In genomic region chr2:201858781-201859180, GRCh38 we compare ENCODE assay signal across 8 cellular contexts. TPM values are rescaled to one million over a fixed set of nuclear protein-coding genes. Genes with fewer than 3 reads are reported as not detected.
DNase-seq lines count a peak whose midpoint lies in the region; ATAC-seq and TF ChIP-seq lines count a peak whose summit lies in the region.

No MANE protein-coding gene starts in this region.

- H3K27me3 Mint-ChIP-seq in endothelial cell (ENCODE audit: unreplicated experiment) = no peaks in the 10 kb centered on the region

- H3K9me3 Mint-ChIP-seq in endothelial cell (ENCODE audit: unreplicated experiment) = no peaks in the 10 kb centered on the region

- no peaks in the 10 kb centered on the region for H3K36me3 Mint-ChIP-seq in endothelial cell (ENCODE audit: low read depth, unreplicated experiment)

- H3K27ac ChIP-seq in prostate gland = no peak overlapping the region

- H3K36me3 ChIP-seq in prostate gland = no peaks in the 10 kb centered on the region

- no peak for TF ChIP-seq POLR2A in prostate gland (IDR thresholded peaks at IDR 0.05)

- H3K27ac Mint-ChIP-seq in endothelial cell (ENCODE audit: unreplicated experiment) = no peak overlapping the region

- no peaks in the 10 kb centered on the region for H3K4me1 ChIP-seq in prostate gland (replicated peaks)

- peak overlapping the region; percentile 82 for H3K4me3 Mint-ChIP-seq in endothelial cell (ENCODE audit: unreplicated experiment)

- no peak overlapping the region for H3K4me3 ChIP-seq in prostate gland

- no peaks in the 10 kb centered on the region for H3K9me3 ChIP-seq in prostate gland

- TF ChIP-seq CTCF in endothelial cell (IDR thresholded peaks at IDR 0.05; ENCODE audit: unreplicated experiment) (no peak), prostate gland (IDR thresholded peaks at IDR 0.05) (no peak)

- peaks cover 3% of the 10 kb centered on the region for H3K27me3 ChIP-seq in prostate gland (replicated peaks; ENCODE audit: insufficient read depth)

- peaks cover 17% of the 10 kb centered on the region for H3K4me1 Mint-ChIP-seq in endothelial cell (ENCODE audit: unreplicated experiment)

- ATAC-seq in HG02678 (IDR thresholded peaks at IDR 0.05; ENCODE audit: unreplicated experiment) (no peak), GM18909 (IDR thresholded peaks at IDR 0.05; ENCODE audit: poor library complexity, unreplicated experiment) (no peak), HG03439 (IDR thresholded peaks at IDR 0.05; ENCODE audit: unreplicated experiment) (no peak)

- WGBS in prostate gland = under 1% methylated on average over 11 of the region's 11 CpGs

- intact Hi-C loops in prostate gland (cut with DNase I) = loop anchor here (5.0 kb wide), 1 partner anchor 61 kb away; no protein-coding TSS in a partner anchor

- peak; percentile 69 for DNase-seq in GM03348 (ENCODE audit: low spot score)
- DNase-seq in NOMO-1 treated with dmso at 0.1 percent for 144 hours (lab: John Stamatoyannopoulos, UW; ENCODE audit: unreplicated experiment) = peak; percentile 70
- peak; percentile 14 for DNase-seq in endothelial cell (ENCODE audit: low spot score)
- DNase-seq in prostate gland (ENCODE audit: low spot score) = peak; percentile 5
- DNase-seq in NCI-H2081 treated with DMSO at 0.1 percent for 48 hours (lab: John Stamatoyannopoulos, UW) = no peak

RNA-seq across cellular contexts. Expression of gene CDK15, which starts 52.4 kb away (rescaled TPM):
- total RNA-seq in endothelial cell (ENCODE audit: unreplicated experiment) = not detected
- 1 to 10 TPM in 1 of 2 donors, not detected in 1; 1.2 TPM for total RNA-seq in prostate gland
